In the genomic region with DNA sequence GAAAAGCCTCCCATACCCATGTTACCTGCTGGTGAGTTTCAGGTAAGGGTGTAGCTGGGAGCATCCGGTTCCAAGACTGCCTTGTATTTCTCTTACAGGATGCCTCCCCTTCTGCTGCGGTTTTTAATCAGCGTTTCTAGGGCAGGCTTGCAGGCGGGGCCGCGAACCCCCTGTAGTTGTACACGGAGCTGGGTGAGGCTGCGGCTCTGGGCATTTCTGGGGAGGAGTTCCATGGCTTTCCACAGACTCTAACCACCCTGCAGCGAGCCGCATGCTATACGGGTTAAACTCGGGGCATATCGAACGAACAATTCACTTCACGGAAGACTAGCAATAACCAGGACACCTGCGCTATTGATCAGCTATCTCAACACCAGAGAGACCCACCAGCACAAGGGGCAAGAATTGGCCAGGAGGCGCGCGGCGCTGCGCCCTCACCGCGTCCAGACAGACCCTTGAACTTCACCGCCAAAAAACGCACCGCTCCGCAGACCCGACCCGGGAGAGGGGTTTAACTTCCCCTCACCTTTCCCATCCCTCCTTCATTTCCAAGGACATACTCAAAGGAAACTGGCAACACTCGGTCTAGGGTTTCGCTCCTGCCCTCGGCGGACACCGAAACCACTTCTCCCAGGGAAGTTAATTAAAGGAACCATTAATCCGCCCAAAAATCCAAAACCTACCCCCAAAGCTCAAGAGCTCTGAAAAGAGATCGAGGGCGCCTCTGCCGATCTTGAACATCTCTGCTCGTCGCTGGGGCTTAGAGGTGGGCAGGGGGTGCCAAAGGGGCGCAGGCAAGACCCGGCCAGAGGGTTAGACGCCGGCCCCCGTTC, we compare ENCODE assay signal across 8 cellular contexts. TPM values are rescaled to one million over a fixed set of nuclear protein-coding genes. Genes with fewer than 3 reads are reported as not detected.
DNase-seq lines count a peak whose midpoint lies in the region; ATAC-seq and TF ChIP-seq lines count a peak whose summit lies in the region.

No MANE protein-coding gene starts in this region.

- H3K27ac ChIP-seq in parathyroid adenoma = no peak overlapping the region

- peak overlapping the region; percentile 92 for H3K4me3 Mint-ChIP-seq in T-helper 17 cell

- H3K4me1 ChIP-seq in parathyroid adenoma = peaks cover 3% of the 10 kb centered on the region

- H3K36me3 Mint-ChIP-seq in T-helper 17 cell (ENCODE audit: low read depth) = no peaks in the 10 kb centered on the region

- peak overlapping the region; percentile 64 for H3K4me2 ChIP-seq in parathyroid adenoma (ENCODE audit: low read length)

- TF ChIP-seq CTCF in epithelial cell of esophagus (IDR thresholded peaks at IDR 0.05; ENCODE audit: insufficient read depth, low read depth, low read length, missing control alignments) = no peak
- TF ChIP-seq CTCF in parathyroid adenoma (IDR thresholded peaks at IDR 0.05) = no peak

- peak overlapping the region; percentile 92 for H3K4me3 ChIP-seq in epithelial cell of esophagus (ENCODE audit: low read length)
- peak overlapping the region; percentile 71 for H3K4me3 ChIP-seq in parathyroid adenoma (ENCODE audit: low read depth, low read length)

- H3K27ac Mint-ChIP-seq in T-helper 17 cell = peak overlapping the region; percentile 86

- no peaks in the 10 kb centered on the region for H3K9me3 ChIP-seq in T-helper 17 cell (ENCODE audit: control insufficient read depth, low read length, poor library complexity, severe bottlenecking)
- H3K9me3 ChIP-seq in parathyroid adenoma (ENCODE audit: control insufficient read depth, low read length) = no peaks in the 10 kb centered on the region

- peak; percentile 29 for DNase-seq in activated T-cell treated with anti-CD3 and anti-CD28 coated beads, Interleukin-2, amount 50 U/mL, for 1 hour
- DNase-seq in activated T-cell treated with anti-CD3 and anti-CD28 coated beads for 4 hours (no peak), T-helper 17 cell (no peak), epithelial cell of esophagus (ENCODE audit: low read depth) (peak; percentile 71), DMS153 treated with DMSO at 0.1 percent for 48 hours (lab: John Stamatoyannopoulos, UW; ENCODE audit: unreplicated experiment) (no peak)

- H3K9ac ChIP-seq in parathyroid adenoma = no peak overlapping the region

- peak overlapping the region; percentile 81 for H2AFZ ChIP-seq in parathyroid adenoma

- peak; percentile 11 for ATAC-seq in T-helper 17 cell
- no peak for ATAC-seq in GM21526 (IDR thresholded peaks at IDR 0.05; ENCODE audit: low FRiP score, unreplicated experiment)
- ATAC-seq in HG03521 (IDR thresholded peaks at IDR 0.05; ENCODE audit: unreplicated experiment) = no peak

- H3K36me3 ChIP-seq in parathyroid adenoma (ENCODE audit: control insufficient read depth, insufficient read depth, low read length) = no peaks in the 10 kb centered on the region

- H3K27me3 ChIP-seq in parathyroid adenoma (ENCODE audit: control insufficient read depth, insufficient read depth, low read length) = no peaks in the 10 kb centered on the region

- peaks cover 4% of the 10 kb centered on the region for H3K27me3 Mint-ChIP-seq in T-helper 17 cell

- peaks cover 20% of the 10 kb centered on the region for H3K4me1 Mint-ChIP-seq in T-helper 17 cell

- no peaks in the 10 kb centered on the region for H3K79me2 ChIP-seq in parathyroid adenoma

RNA-seq across cellular contexts. Expression of gene TGFA, which starts 0.9 kb away (rescaled TPM):
- 1 to 10 TPM; 1.9 to 3.8 TPM for total RNA-seq in T-helper 17 cell

Comparison
In these comparisons a context has a peak if more than half of its experiments do, and no peak if none do; other contexts are left out.
1. DNase-seq: peak in activated T-cell treated with anti-CD3 and anti-CD28 coated beads, Interleukin-2, amount 50 U/mL, for 1 hour (single experiment) and epithelial cell of esophagus (single experiment); none in activated T-cell treated with anti-CD3 and anti-CD28 coated beads for 4 hours (single experiment), T-helper 17 cell (0 of 3) and DMS153 treated with DMSO at 0.1 percent for 48 hours (single experiment).